ENCODE assay signal across 1 cellular context in genomic region chr2:100542418-100542817, GRCh38.
A peak's percentile ranks its signal among the peaks of the same experiment; 100 is the strongest.
TF ChIP-seq lines count a peak whose summit lies in the region.

No MANE protein-coding gene starts in this region.

TF ChIP-seq in HepG2, 621 proteins besides CTCF, POLR2A, EP300 and RAD21 (continued from another document):
- no peak for TF ChIP-seq MYPOP (CRISPR knock-in tag; IDR thresholded peaks at IDR 0.05)
- TF ChIP-seq PRDM15 (CRISPR knock-in tag; IDR thresholded peaks at IDR 0.05): no peak
- TF ChIP-seq NFIB (CRISPR knock-in tag; IDR thresholded peaks at IDR 0.05; ENCODE audit: borderline replicate concordance): no peak
- TF ChIP-seq MAFK (conservative IDR thresholded peaks at IDR 0.05 in 1 of 2, IDR thresholded peaks at IDR 0.05 in 1 of 2; ENCODE audit: low read length in 2 of 2): peak; percentile 48 to 83
- no peak for TF ChIP-seq ZNF496 (CRISPR knock-in tag; IDR thresholded peaks at IDR 0.05; ENCODE audit: insufficient replicate concordance)
